Comparison of ENCODE assay signal across 30 cellular contexts in genomic region chr14:103349982-103350381, GRCh38.
"Had no signal": no experiment of that assay in that cellular context is flagged by ENCODE, and none has a peak within 500 bp of the region (broad histone marks: within the 10 kb centered on the region; RNA-seq: fewer than 3 reads in every experiment).

No MANE protein-coding gene starts in this region.

- DNase-seq: dermis blood vessel endothelial cell; effector memory CD8-positive, alpha-beta T cell; erythroblast; esophagus squamous epithelium; foreskin melanocyte; glutamatergic neuron; heart right ventricle; hippocampal formation; immature natural killer cell; left cardiac atrium; left lung; naive thymus-derived CD8-positive, alpha-beta T cell; nephron progenitor cell; occipital lobe; ovary; posterior cingulate gyrus; psoas muscle; right cardiac atrium; spleen; stimulated activated CD4-positive, alpha-beta T cell treated with anti-CD3 and anti-CD28 coated beads, Interleukin-4, amount 100 ng/mL, for 4 hours; stimulated activated naive CD8-positive, alpha-beta T cell treated with anti-CD3 and anti-CD28 coated beads, Interleukin-15, Interleukin-2, amounts not matched to agents 100 U/mL and 50 U/mL, for 24 hours; substantia nigra; testis; tibial artery; upper lobe of left lung had no signal

- ATAC-seq: effector memory CD8-positive, alpha-beta T cell; left cardiac atrium; left lung; naive thymus-derived CD8-positive, alpha-beta T cell; psoas muscle; right cardiac atrium; stimulated activated memory B cell treated with anti-CD40 and anti-IgM and Interleukin-4, amounts not matched to agents 10 μg/mL and 1 μg/mL and 100 μg/mL, for 72 hours; stimulated activated naive CD8-positive, alpha-beta T cell treated with anti-CD3 and anti-CD28 coated beads, Interleukin-15, Interleukin-2, amounts not matched to agents 100 U/mL and 50 U/mL, for 24 hours had no signal

- H3K9me3 Mint-ChIP-seq: effector memory CD8-positive, alpha-beta T cell; immature natural killer cell; naive thymus-derived CD8-positive, alpha-beta T cell; stimulated activated memory B cell treated with anti-CD40 and anti-IgM and Interleukin-4, amounts not matched to agents 10 μg/mL and 1 μg/mL and 100 μg/mL, for 72 hours had no signal

- H3K27me3 ChIP-seq: esophagus squamous epithelium, heart right ventricle, left lung, ovary, spleen, testis, tibial artery, upper lobe of left lung had no signal

- H3K36me3 ChIP-seq: ovary had no signal

- FAIRE-seq: endometrium, urothelium cell line had no signal

- H3K9me3 ChIP-seq: esophagus squamous epithelium, heart right ventricle, left lung, ovary, psoas muscle, spleen, testis, tibial artery, upper lobe of left lung had no signal

- H3K4me3 ChIP-seq: coronary artery, esophagus squamous epithelium, heart right ventricle, left lung, ovary, psoas muscle, skin epidermis, spleen, testis, tibial artery, upper lobe of left lung had no signal

- H3K27ac ChIP-seq: coronary artery, esophagus squamous epithelium, heart right ventricle, left lung, ovary, psoas muscle, skin epidermis, spleen, testis, tibial artery, upper lobe of left lung had no signal

- H3K4me1 Mint-ChIP-seq: immature natural killer cell; stimulated activated memory B cell treated with anti-CD40 and anti-IgM and Interleukin-4, amounts not matched to agents 10 μg/mL and 1 μg/mL and 100 μg/mL, for 72 hours had no signal

- H3K4me1 ChIP-seq: esophagus squamous epithelium, left lung, psoas muscle, spleen, testis, tibial artery, upper lobe of left lung had no signal

- H3K27me3 Mint-ChIP-seq: naive thymus-derived CD8-positive, alpha-beta T cell had no signal

- H3K27ac Mint-ChIP-seq: effector memory CD8-positive, alpha-beta T cell; immature natural killer cell; naive thymus-derived CD8-positive, alpha-beta T cell; nephron progenitor cell; stimulated activated memory B cell treated with anti-CD40 and anti-IgM and Interleukin-4, amounts not matched to agents 10 μg/mL and 1 μg/mL and 100 μg/mL, for 72 hours had no signal

- H3K4me3 Mint-ChIP-seq: effector memory CD8-positive, alpha-beta T cell; immature natural killer cell; naive thymus-derived CD8-positive, alpha-beta T cell; nephron progenitor cell; stimulated activated memory B cell treated with anti-CD40 and anti-IgM and Interleukin-4, amounts not matched to agents 10 μg/mL and 1 μg/mL and 100 μg/mL, for 72 hours had no signal
